26 cellular contexts compared by ENCODE assay signal in genomic region chr3:49122886-49123545, GRCh38. TPM values are rescaled to one million over a fixed set of nuclear protein-coding genes. Genes with fewer than 3 reads are reported as not detected.
"Had no signal": no experiment of that assay in that cellular context is flagged by ENCODE, and none has a peak within 500 bp of the region (broad histone marks: within the 10 kb centered on the region; RNA-seq: fewer than 3 reads in every experiment).

No MANE protein-coding gene starts in this region.

- H3K4me1 ChIP-seq: neural progenitor cell had no signal

- H3K4me3 Mint-ChIP-seq: stimulated activated naive B cell treated with anti-CD40 and anti-IgM and Interleukin-4, amounts not matched to agents 10 μg/mL and 1 μg/mL and 100 μg/mL, for 72 hours; stimulated activated naive CD8-positive, alpha-beta T cell treated with anti-CD3 and anti-CD28 coated beads, Interleukin-15, Interleukin-2, amounts not matched to agents 100 ng/mL and 50 ng/mL, for 24 hours had no signal

- H3K4me2 ChIP-seq: neural progenitor cell had no signal

- H3K36me3 ChIP-seq: neural progenitor cell, ovary had no signal

- H3K9me3 ChIP-seq: esophagus squamous epithelium, heart right ventricle, left lung, ovary, psoas muscle, thoracic aorta, tibial nerve, upper lobe of left lung had no signal

- H3K4me3 ChIP-seq: coronary artery, esophagus squamous epithelium, heart right ventricle, left lung, neural progenitor cell, ovary, psoas muscle, skin epidermis, thoracic aorta, tibial nerve, upper lobe of left lung had no signal

- H3K27ac Mint-ChIP-seq: stimulated activated naive B cell treated with anti-CD40 and anti-IgM and Interleukin-4, amounts not matched to agents 10 μg/mL and 1 μg/mL and 100 μg/mL, for 72 hours; stimulated activated naive CD8-positive, alpha-beta T cell treated with anti-CD3 and anti-CD28 coated beads, Interleukin-15, Interleukin-2, amounts not matched to agents 100 ng/mL and 50 ng/mL, for 24 hours had no signal

- DNase-seq: dermis blood vessel endothelial cell; effector memory CD4-positive, alpha-beta T cell; esophagus squamous epithelium; foreskin melanocyte; glutamatergic neuron; heart right ventricle; hippocampal formation; left cardiac atrium; mesendoderm; midbrain; naive thymus-derived CD4-positive, alpha-beta T cell; posterior cingulate gyrus; psoas muscle; stimulated activated CD4-positive, alpha-beta T cell treated with anti-CD3 and anti-CD28 coated beads, Interleukin-15, amount 100 ng/mL, for 24 hours; stimulated activated CD4-positive, alpha-beta T cell treated with anti-CD3 and anti-CD28 coated beads, Interleukin-2, amount 100 ng/mL, for 48 hours; stimulated activated naive B cell treated with anti-CD40 and anti-IgM and Interleukin-4, amounts not matched to agents 10 μg/mL and 1 μg/mL and 100 μg/mL, for 72 hours; upper lobe of left lung had no signal

- H2AFZ ChIP-seq: neural progenitor cell had no signal

- H3K27ac ChIP-seq: coronary artery, esophagus squamous epithelium, heart right ventricle, left lung, neural progenitor cell, ovary, psoas muscle, skin epidermis, thoracic aorta, tibial nerve, upper lobe of left lung had no signal

- H3K27me3 ChIP-seq: esophagus squamous epithelium, heart right ventricle, left lung, neural progenitor cell, ovary, tibial nerve, upper lobe of left lung had no signal

- H3K27me3 Mint-ChIP-seq: naive thymus-derived CD4-positive, alpha-beta T cell; stimulated activated naive B cell treated with anti-CD40 and anti-IgM and Interleukin-4, amounts not matched to agents 10 μg/mL and 1 μg/mL and 100 μg/mL, for 72 hours; stimulated activated naive CD8-positive, alpha-beta T cell treated with anti-CD3 and anti-CD28 coated beads, Interleukin-15, Interleukin-2, amounts not matched to agents 100 ng/mL and 50 ng/mL, for 24 hours had no signal

- ATAC-seq: heart right ventricle; left cardiac atrium; left lung; naive thymus-derived CD4-positive, alpha-beta T cell; psoas muscle; right cardiac atrium; stimulated activated naive B cell treated with anti-CD40 and anti-IgM and Interleukin-4, amounts not matched to agents 10 μg/mL and 1 μg/mL and 100 μg/mL, for 72 hours had no signal

- H3K9me3 Mint-ChIP-seq: naive thymus-derived CD4-positive, alpha-beta T cell; neural progenitor cell; stimulated activated naive B cell treated with anti-CD40 and anti-IgM and Interleukin-4, amounts not matched to agents 10 μg/mL and 1 μg/mL and 100 μg/mL, for 72 hours; stimulated activated naive CD8-positive, alpha-beta T cell treated with anti-CD3 and anti-CD28 coated beads, Interleukin-15, Interleukin-2, amounts not matched to agents 100 ng/mL and 50 ng/mL, for 24 hours had no signal

RNA-seq across cellular contexts. Expression of gene LAMB2, which starts 9.8 kb away (rescaled TPM):
- polyA plus RNA-seq: naive thymus-derived CD4-positive, alpha-beta T cell had no signal
